ENCODE assay signal across 28 cellular contexts in genomic region chr10:21750424-21750823, GRCh38.
DNase-seq lines count a peak whose midpoint lies in the region; ATAC-seq, FAIRE-seq and TF ChIP-seq lines count a peak whose summit lies in the region.
"Had no signal": no experiment of that assay in that cellular context is flagged by ENCODE, and none has a peak within 500 bp of the region (broad histone marks: within the 10 kb centered on the region; RNA-seq: fewer than 3 reads in every experiment).

No MANE protein-coding gene starts in this region.

- no peaks in the 10 kb centered on the region for H3F3A ChIP-seq in smooth muscle cell (ENCODE audit: low read depth)

- H3K27ac Mint-ChIP-seq in central memory CD8-positive, alpha-beta T cell (ENCODE audit: low read depth): peak overlapping the region; percentile 35
- H3K27ac Mint-ChIP-seq: activated CD4-positive, alpha-beta T cell treated with anti-CD3 and anti-CD28 coated beads, Interleukin-2, amount 10 ng/mL, durations not matched to agents 7 days and 5 days; activated naive CD8-positive, alpha-beta T cell treated with anti-CD3 and anti-CD28 coated beads, Interleukin-2, amount 50 U/mL, for 24 hours; memory B cell had no signal

- H2AFZ ChIP-seq in keratinocyte (ENCODE audit: control insufficient read depth, low read length): no peak overlapping the region
- H2AFZ ChIP-seq in smooth muscle cell (ENCODE audit: low read depth): no peak overlapping the region

- no peaks in the 10 kb centered on the region for H3K36me3 ChIP-seq in HUES48 (ENCODE audit: control insufficient read depth, insufficient read depth, low read length)
- H3K36me3 ChIP-seq in keratinocyte (ENCODE audit: control insufficient read depth in 2 of 2, extremely low read depth in 1 of 2, insufficient read depth in 2 of 2, low read length in 2 of 2): no peaks in the 10 kb centered on the region
- no peaks in the 10 kb centered on the region for H3K36me3 ChIP-seq in smooth muscle cell (ENCODE audit: low read depth)
- H3K36me3 ChIP-seq: thyroid gland had no signal

- no peaks in the 10 kb centered on the region for H3K79me2 ChIP-seq in keratinocyte (ENCODE audit: control insufficient read depth, insufficient read depth, low read length)
- H3K79me2 ChIP-seq in smooth muscle cell (ENCODE audit: low read depth): no peaks in the 10 kb centered on the region

- H3K9me3 ChIP-seq in HUES48 (ENCODE audit: control insufficient read depth, insufficient read depth, low read length) (no peaks in the 10 kb centered on the region), keratinocyte (ENCODE audit: control insufficient read depth, low read depth, low read length) (no peaks in the 10 kb centered on the region), smooth muscle cell (replicated peaks; ENCODE audit: low read depth) (no peaks in the 10 kb centered on the region)
- H3K9me3 ChIP-seq: thyroid gland had no signal

- peak overlapping the region; percentile 35 for H3K4me2 ChIP-seq in keratinocyte (ENCODE audit: control insufficient read depth, extremely low read depth, insufficient read depth, low read depth, low read length)
- H3K4me2 ChIP-seq in smooth muscle cell: no peak overlapping the region

- no peak overlapping the region for H3K4me3 Mint-ChIP-seq in central memory CD8-positive, alpha-beta T cell
- H3K4me3 Mint-ChIP-seq: activated CD4-positive, alpha-beta T cell treated with anti-CD3 and anti-CD28 coated beads, Interleukin-2, amount 10 ng/mL, durations not matched to agents 7 days and 5 days; activated naive CD8-positive, alpha-beta T cell treated with anti-CD3 and anti-CD28 coated beads, Interleukin-2, amount 50 U/mL, for 24 hours; CD4-positive, alpha-beta memory T cell; memory B cell; stimulated activated naive CD8-positive, alpha-beta T cell treated with anti-CD3 and anti-CD28 coated beads, Interleukin-15, amount 100 ng/mL, for 72 hours had no signal

- H3K4me1 Mint-ChIP-seq in central memory CD8-positive, alpha-beta T cell: peaks cover 22% of the 10 kb centered on the region

- no peaks in the 10 kb centered on the region for H4K20me1 ChIP-seq in keratinocyte (ENCODE audit: control insufficient read depth, extremely low read depth, insufficient read depth, low read length)
- H4K20me1 ChIP-seq in smooth muscle cell (ENCODE audit: low read depth): no peaks in the 10 kb centered on the region

- H3K4me1 ChIP-seq in HUES48 (ENCODE audit: control insufficient read depth, insufficient read depth, low read length): peaks cover 37% of the 10 kb centered on the region
- peaks cover 16% of the 10 kb centered on the region for H3K4me1 ChIP-seq in keratinocyte (ENCODE audit: control insufficient read depth, extremely low read depth, insufficient read depth, low read length)
- H3K4me1 ChIP-seq in smooth muscle cell (ENCODE audit: low read depth): no peaks in the 10 kb centered on the region

- no peaks in the 10 kb centered on the region for H3K27me3 Mint-ChIP-seq in central memory CD8-positive, alpha-beta T cell
- H3K27me3 Mint-ChIP-seq: activated CD4-positive, alpha-beta T cell treated with anti-CD3 and anti-CD28 coated beads, Interleukin-2, amount 10 ng/mL, durations not matched to agents 7 days and 5 days; activated naive CD8-positive, alpha-beta T cell treated with anti-CD3 and anti-CD28 coated beads, Interleukin-2, amount 50 U/mL, for 24 hours; CD4-positive, alpha-beta memory T cell; memory B cell; stimulated activated naive CD8-positive, alpha-beta T cell treated with anti-CD3 and anti-CD28 coated beads, Interleukin-15, amount 100 ng/mL, for 72 hours had no signal

- ATAC-seq in central memory CD8-positive, alpha-beta T cell (replicated peaks; ENCODE audit: extremely low read depth, poor library complexity, severe bottlenecking): no peak
- no peak for ATAC-seq in HG03108 (IDR thresholded peaks at IDR 0.05; ENCODE audit: unreplicated experiment)
- ATAC-seq: activated naive CD8-positive, alpha-beta T cell treated with anti-CD3 and anti-CD28 coated beads, Interleukin-2, amount 50 U/mL, for 24 hours; HepG2; Panc1 had no signal

- H3K4me3 ChIP-seq in HUES48 (ENCODE audit: low read depth, low read length): no peak overlapping the region
- no peak overlapping the region for H3K4me3 ChIP-seq in keratinocyte (ENCODE audit: control insufficient read depth in 2 of 3, extremely low read depth in 1 of 3, insufficient read depth in 2 of 3, low read depth in 1 of 3, low read length in 3 of 3)
- no peak overlapping the region for H3K4me3 ChIP-seq in smooth muscle cell
- H3K4me3 ChIP-seq: thyroid gland had no signal

- no peak for TF ChIP-seq CTCF in AG09319 (IDR thresholded peaks at IDR 0.05; ENCODE audit: low read depth, low read length)
- no peak for TF ChIP-seq CTCF in keratinocyte (optimal IDR thresholded peaks at IDR 0.05 in 1 of 3, IDR thresholded peaks at IDR 0.05 in 1 of 3, conservative IDR thresholded peaks at IDR 0.05 in 1 of 3; ENCODE audit: extremely low read depth in 1 of 3, insufficient read depth in 2 of 3, low read length in 3 of 3)
- no peak for TF ChIP-seq CTCF in smooth muscle cell (IDR thresholded peaks at IDR 0.05; ENCODE audit: borderline replicate concordance, insufficient read depth, poor library complexity, severe bottlenecking)

- H3K9me1 ChIP-seq in keratinocyte (ENCODE audit: control insufficient read depth, extremely low read depth, insufficient read depth, low read length): no peaks in the 10 kb centered on the region

- dilution Hi-C loops in keratinocyte (cut with MboI; ENCODE audit: extremely low pct_ligation_motif_present, low sequenced_read_pairs): no loop called here

- peak overlapping the region; percentile 66 for H3K27ac ChIP-seq in HUES48 (ENCODE audit: low read depth, low read length)
- H3K27ac ChIP-seq in keratinocyte (ENCODE audit: control insufficient read depth, insufficient read depth, low read length): no peak overlapping the region
- H3K27ac ChIP-seq in smooth muscle cell (ENCODE audit: low read depth): no peak overlapping the region
- H3K27ac ChIP-seq: thyroid gland had no signal

- H3K9me3 Mint-ChIP-seq in central memory CD8-positive, alpha-beta T cell: no peaks in the 10 kb centered on the region
- H3K9me3 Mint-ChIP-seq: activated CD4-positive, alpha-beta T cell treated with anti-CD3 and anti-CD28 coated beads, Interleukin-2, amount 10 ng/mL, durations not matched to agents 7 days and 5 days; activated naive CD8-positive, alpha-beta T cell treated with anti-CD3 and anti-CD28 coated beads, Interleukin-2, amount 50 U/mL, for 24 hours; CD4-positive, alpha-beta memory T cell; memory B cell; stimulated activated naive CD8-positive, alpha-beta T cell treated with anti-CD3 and anti-CD28 coated beads, Interleukin-15, amount 100 ng/mL, for 72 hours had no signal

- H3K36me3 Mint-ChIP-seq in central memory CD8-positive, alpha-beta T cell (ENCODE audit: insufficient read depth): peaks cover 16% of the 10 kb centered on the region

- DNase-seq in AG09319 (ENCODE audit: extremely low read depth, low read depth) (peak; percentile 0), keratinocyte (ENCODE audit: low read depth, low spot score) (no peak), activated T-cell treated with anti-CD3 and anti-CD28 coated beads for 4 hours (no peak), smooth muscle cell (lab: John Stamatoyannopoulos, UW; ENCODE audit: unreplicated experiment) (no peak), dermis blood vessel endothelial cell (no peak)
- DNase-seq in central memory CD8-positive, alpha-beta T cell (ENCODE audit: low spot score in 2 of 2): no peak
- DNase-seq: activated CD4-positive, alpha-beta T cell treated with anti-CD3 and anti-CD28 coated beads, Interleukin-2, amount 10 ng/mL, durations not matched to agents 7 days and 5 days; activated naive CD8-positive, alpha-beta T cell treated with anti-CD3 and anti-CD28 coated beads, Interleukin-2, amount 50 U/mL, for 24 hours; activated T-cell treated with anti-CD3 and anti-CD28 coated beads, Interleukin-2, amount 50 U/mL, for 48 hours; CD4-positive, alpha-beta memory T cell; cerebellar nuclear complex; DMS53; GF-D8; head of caudate nucleus; Kasumi-1; NCI-H1694 treated with DMSO at 0.1 percent for 48 hours; NCI-H524; SIG-M5; stimulated activated naive CD8-positive, alpha-beta T cell treated with anti-CD3 and anti-CD28 coated beads, Interleukin-15, amount 100 ng/mL, for 72 hours; SW 1271; T-helper 9 cell; thyroid gland had no signal

- WGBS in smooth muscle cell (ENCODE audit: low lambda C conversion rate): 89% methylated on average over 12 of the region's 12 CpGs

- FAIRE-seq in keratinocyte (lab: Jason Lieb, UNC): no peak
- FAIRE-seq: GM19239, HepG2 had no signal

- H3K27me3 ChIP-seq in HUES48 (ENCODE audit: control insufficient read depth, insufficient read depth, low read length) (no peaks in the 10 kb centered on the region), keratinocyte (ENCODE audit: control insufficient read depth, extremely low read depth, insufficient read depth, low read length) (no peaks in the 10 kb centered on the region), smooth muscle cell (ENCODE audit: low read depth) (no peaks in the 10 kb centered on the region)
- H3K27me3 ChIP-seq: thyroid gland had no signal

- H3K9ac ChIP-seq in HUES48 (ENCODE audit: low read depth, low read length) (peak overlapping the region; percentile 79; the same call in 1 of the 2 replicates), keratinocyte (ENCODE audit: control insufficient read depth, extremely low read depth, insufficient read depth, low read length) (no peak overlapping the region), smooth muscle cell (ENCODE audit: low read depth) (no peak overlapping the region)
